In genomic region chr22:19896665-19897355, GRCh38 we compare ENCODE assay signal across 16 cellular contexts. TPM values are rescaled to one million over a fixed set of nuclear protein-coding genes. Genes with fewer than 3 reads are reported as not detected.
DNase-seq lines count a peak whose midpoint lies in the region; ATAC-seq lines count a peak whose summit lies in the region.
"Had no signal": no experiment of that assay in that cellular context is flagged by ENCODE, and none has a peak within 500 bp of the region (broad histone marks: within the 10 kb centered on the region; RNA-seq: fewer than 3 reads in every experiment).

No MANE protein-coding gene starts in this region.

- no peak overlapping the region for H3K4me3 Mint-ChIP-seq in activated naive CD8-positive, alpha-beta T cell treated with anti-CD3 and anti-CD28 coated beads, Interleukin-2, amount 10 ng/mL, durations not matched to agents 7 days and 5 days
- no peak overlapping the region for H3K4me3 Mint-ChIP-seq in stimulated activated effector memory CD8-positive, alpha-beta T cell treated with anti-CD3 and anti-CD28 coated beads, Interleukin-12 subunit alpha, Interleukin-12 subunit beta, amount 100 ng/mL, for 72 hours
- H3K4me3 Mint-ChIP-seq: B cell, natural killer cell had no signal

- peaks cover 17% of the 10 kb centered on the region for H3K4me1 Mint-ChIP-seq in activated naive CD8-positive, alpha-beta T cell treated with anti-CD3 and anti-CD28 coated beads, Interleukin-2, amount 10 ng/mL, durations not matched to agents 7 days and 5 days
- peaks cover 14% of the 10 kb centered on the region for H3K4me1 Mint-ChIP-seq in stimulated activated effector memory CD8-positive, alpha-beta T cell treated with anti-CD3 and anti-CD28 coated beads, Interleukin-12 subunit alpha, Interleukin-12 subunit beta, amount 100 ng/mL, for 72 hours

- H3K36me3 Mint-ChIP-seq in activated naive CD8-positive, alpha-beta T cell treated with anti-CD3 and anti-CD28 coated beads, Interleukin-2, amount 10 ng/mL, durations not matched to agents 7 days and 5 days: no peaks in the 10 kb centered on the region
- no peaks in the 10 kb centered on the region for H3K36me3 Mint-ChIP-seq in stimulated activated effector memory CD8-positive, alpha-beta T cell treated with anti-CD3 and anti-CD28 coated beads, Interleukin-12 subunit alpha, Interleukin-12 subunit beta, amount 100 ng/mL, for 72 hours
- H3K36me3 Mint-ChIP-seq: natural killer cell had no signal

- POLR2A ChIA-PET in activated naive CD8-positive, alpha-beta T cell treated with anti-CD3 and anti-CD28 coated beads, Interleukin-2, amount 10 ng/mL, durations not matched to agents 7 days and 5 days (lab: Charles Lee): no interaction called here

- intact Hi-C loops in Right ventricle myocardium superior (cut with DNase I): no loop called here
- intact Hi-C loops in Right ventricle myocardium inferior (cut with DNase I): no loop called here

- DNase-seq in Right ventricle myocardium superior (peak; percentile 33), Right ventricle myocardium inferior (ENCODE audit: missing footprints) (no peak), NCI-H1694 (lab: John Stamatoyannopoulos, UW) (peak; percentile 5), NCI-H510A (lab: John Stamatoyannopoulos, UW) (no peak)
- no peak for DNase-seq in activated naive CD8-positive, alpha-beta T cell treated with anti-CD3 and anti-CD28 coated beads, Interleukin-2, amount 10 ng/mL, durations not matched to agents 7 days and 5 days
- no peak for DNase-seq in stimulated activated effector memory CD8-positive, alpha-beta T cell treated with anti-CD3 and anti-CD28 coated beads, Interleukin-12 subunit alpha, Interleukin-12 subunit beta, amount 100 ng/mL, for 72 hours (ENCODE audit: low spot score in 2 of 2)
- DNase-seq: central memory CD4-positive, alpha-beta T cell; H7; head of caudate nucleus; MV-4-11; natural killer cell; RPMI8226 had no signal

- H3K9me3 Mint-ChIP-seq in activated naive CD8-positive, alpha-beta T cell treated with anti-CD3 and anti-CD28 coated beads, Interleukin-2, amount 10 ng/mL, durations not matched to agents 7 days and 5 days: no peaks in the 10 kb centered on the region
- no peaks in the 10 kb centered on the region for H3K9me3 Mint-ChIP-seq in stimulated activated effector memory CD8-positive, alpha-beta T cell treated with anti-CD3 and anti-CD28 coated beads, Interleukin-12 subunit alpha, Interleukin-12 subunit beta, amount 100 ng/mL, for 72 hours
- H3K9me3 Mint-ChIP-seq: natural killer cell had no signal

- ATAC-seq in Right ventricle myocardium superior (ENCODE audit: poor library complexity) (no peak), Right ventricle myocardium inferior (no peak), HG03025 (IDR thresholded peaks at IDR 0.05; ENCODE audit: low FRiP score, unreplicated experiment) (no peak), HG03196 (IDR thresholded peaks at IDR 0.05; ENCODE audit: unreplicated experiment) (no peak)
- no peak for ATAC-seq in activated naive CD8-positive, alpha-beta T cell treated with anti-CD3 and anti-CD28 coated beads, Interleukin-2, amount 10 ng/mL, durations not matched to agents 7 days and 5 days (ENCODE audit: low read depth)
- ATAC-seq in stimulated activated effector memory CD8-positive, alpha-beta T cell treated with anti-CD3 and anti-CD28 coated beads, Interleukin-12 subunit alpha, Interleukin-12 subunit beta, amount 100 ng/mL, for 72 hours: no peak
- ATAC-seq: left lung, natural killer cell had no signal

- peak overlapping the region; percentile 38 for H3K27ac Mint-ChIP-seq in activated naive CD8-positive, alpha-beta T cell treated with anti-CD3 and anti-CD28 coated beads, Interleukin-2, amount 10 ng/mL, durations not matched to agents 7 days and 5 days
- peak overlapping the region; percentile 54 for H3K27ac Mint-ChIP-seq in stimulated activated effector memory CD8-positive, alpha-beta T cell treated with anti-CD3 and anti-CD28 coated beads, Interleukin-12 subunit alpha, Interleukin-12 subunit beta, amount 100 ng/mL, for 72 hours
- H3K27ac Mint-ChIP-seq: B cell, natural killer cell had no signal

- H3K27me3 Mint-ChIP-seq in activated naive CD8-positive, alpha-beta T cell treated with anti-CD3 and anti-CD28 coated beads, Interleukin-2, amount 10 ng/mL, durations not matched to agents 7 days and 5 days: no peaks in the 10 kb centered on the region
- H3K27me3 Mint-ChIP-seq: B cell had no signal

RNA-seq across cellular contexts. Expression of gene GNB1L, which starts 42.1 kb away (rescaled TPM):
- total RNA-seq in Right ventricle myocardium superior: 2.5 TPM
- 1.9 TPM for total RNA-seq in Right ventricle myocardium inferior
- 10 to 100 TPM; 11.9 to 12.7 TPM for total RNA-seq in activated naive CD8-positive, alpha-beta T cell treated with anti-CD3 and anti-CD28 coated beads, Interleukin-2, amount 10 ng/mL, durations not matched to agents 7 days and 5 days

RNA-seq across cellular contexts. Expression of gene RTL10, which starts 42.1 kb away (rescaled TPM):
- total RNA-seq in Right ventricle myocardium superior: 6.2 TPM
- 8.5 TPM for total RNA-seq in Right ventricle myocardium inferior
- 10 to 100 TPM; 18.4 to 18.9 TPM for total RNA-seq in activated naive CD8-positive, alpha-beta T cell treated with anti-CD3 and anti-CD28 coated beads, Interleukin-2, amount 10 ng/mL, durations not matched to agents 7 days and 5 days

RNA-seq across cellular contexts. Expression of gene COMT, which starts 44.8 kb away (rescaled TPM):
- 75.3 TPM for total RNA-seq in Right ventricle myocardium superior
- 104 TPM for total RNA-seq in Right ventricle myocardium inferior
- 10 to 100 TPM; 68.6 to 70.0 TPM for total RNA-seq in activated naive CD8-positive, alpha-beta T cell treated with anti-CD3 and anti-CD28 coated beads, Interleukin-2, amount 10 ng/mL, durations not matched to agents 7 days and 5 days

RNA-seq across cellular contexts. Expression of gene TXNRD2, which starts 44.8 kb away (rescaled TPM):
- 40.4 TPM for total RNA-seq in Right ventricle myocardium superior
- total RNA-seq in Right ventricle myocardium inferior: 40.9 TPM
- total RNA-seq in activated naive CD8-positive, alpha-beta T cell treated with anti-CD3 and anti-CD28 coated beads, Interleukin-2, amount 10 ng/mL, durations not matched to agents 7 days and 5 days: 10 to 100 TPM; 20.7 to 20.8 TPM

Comparison
In these comparisons a context has a peak if more than half of its experiments do, and no peak if none do; other contexts are left out.
1. DNase-seq: peak in Right ventricle myocardium superior (single experiment) and NCI-H1694 (single experiment); none in Right ventricle myocardium inferior (single experiment), activated naive CD8-positive, alpha-beta T cell treated with anti-CD3 and anti-CD28 coated beads, Interleukin-2, amount 10 ng/mL, durations not matched to agents 7 days and 5 days (single experiment), stimulated activated effector memory CD8-positive, alpha-beta T cell treated with anti-CD3 and anti-CD28 coated beads, Interleukin-12 subunit alpha, Interleukin-12 subunit beta, amount 100 ng/mL, for 72 hours (0 of 2) and NCI-H510A (single experiment).